ENCODE assay signal across 15 cellular contexts in the genomic region with DNA sequence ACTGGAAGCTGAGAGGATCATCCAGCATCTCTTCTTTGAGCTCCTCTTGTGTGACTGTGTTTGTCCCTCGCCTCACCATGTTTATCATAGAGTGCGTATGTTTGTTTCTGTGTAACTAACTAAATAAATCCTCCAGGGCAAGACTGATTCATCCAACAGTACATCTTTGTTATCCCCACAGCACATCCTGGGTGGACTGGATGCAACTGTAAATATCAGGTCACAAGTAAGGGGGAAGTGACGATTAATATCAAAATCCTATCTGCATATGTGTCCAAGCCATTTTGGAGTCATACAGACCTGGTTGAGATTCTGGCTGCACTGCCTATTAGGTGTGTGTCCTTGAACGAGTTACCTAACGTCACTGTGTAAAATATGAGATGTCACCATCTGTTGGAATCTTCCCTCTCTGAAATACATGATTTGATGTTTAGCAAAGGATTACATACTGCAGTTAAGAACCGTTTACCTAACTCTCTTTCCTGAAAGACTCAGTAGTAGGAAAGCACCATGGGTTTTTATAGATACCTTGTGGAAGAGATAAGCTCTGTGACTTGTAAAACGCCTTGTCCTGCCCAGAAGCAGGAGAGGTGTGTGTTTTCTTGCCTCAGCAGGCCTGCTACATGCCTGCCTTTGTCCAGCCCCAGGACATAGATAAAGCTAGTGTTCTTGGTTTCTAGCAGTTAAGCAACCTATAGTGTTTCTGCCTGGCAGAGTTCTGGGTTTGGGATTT. TPM values are rescaled to one million over a fixed set of nuclear protein-coding genes. Genes with fewer than 3 reads are reported as not detected.
DNase-seq lines count a peak whose midpoint lies in the region; ATAC-seq and TF ChIP-seq lines count a peak whose summit lies in the region.
"Had no signal": no experiment of that assay in that cellular context is flagged by ENCODE, and none has a peak within 500 bp of the region (broad histone marks: within the 10 kb centered on the region; RNA-seq: fewer than 3 reads in every experiment).

No MANE protein-coding gene starts in this region.

- no peak overlapping the region for H2BK120ac ChIP-seq in IMR-90 (ENCODE audit: low read depth, low read length)

- H4K20me1 ChIP-seq in IMR-90 (ENCODE audit: insufficient read depth, low read length) (peaks cover 67% of the 10 kb centered on the region), GM23338 (replicated peaks; ENCODE audit: insufficient read depth) (0 out of 2 replicates have a peak, but pooled peaks cover 2% of the 10 kb centered on the region)

- peak overlapping the region; percentile 2 for H3K4me3 Mint-ChIP-seq in MCF 10A (ENCODE audit: unreplicated experiment)
- no peak overlapping the region for H3K4me3 Mint-ChIP-seq in GM23338
- H3K4me3 Mint-ChIP-seq: activated naive CD4-positive, alpha-beta T cell treated with anti-CD3 and anti-CD28 coated beads, Interleukin-2, amount 10 ng/mL, durations not matched to agents 7 days and 5 days had no signal

- BruUV-seq in IMR-90 (replicated peaks; lab: Mats Ljungman, UMichigan) (no TSS peak), MCF 10A (replicated peaks; lab: Mats Ljungman, UMichigan) (no TSS peak)

- H2AFZ ChIP-seq in IMR-90 (replicated peaks; ENCODE audit: low read length, poor library complexity) (no peak overlapping the region), GM23338 (no peak overlapping the region)
- H2AFZ ChIP-seq: GM23248 had no signal

- no peak overlapping the region for H4K8ac ChIP-seq in IMR-90 (ENCODE audit: low read depth in 2 of 2, low read length in 2 of 2)

- 80% methylated on average over 1 of the region's 7 CpGs; no CpG with 5 or more reads in 1 of the 2 experiments for WGBS in IMR-90 (ENCODE audit: extremely low coverage in 2 of 2, insufficient read length in 1 of 2), 2 experiments

- peaks cover 16% of the 10 kb centered on the region for H3K36me3 Mint-ChIP-seq in MCF 10A (ENCODE audit: insufficient read depth, unreplicated experiment)
- H3K36me3 Mint-ChIP-seq in GM23338 (ENCODE audit: low read depth), result no peaks in the 10 kb centered on the region
- H3K36me3 Mint-ChIP-seq: IgD-negative memory B cell had no signal

- no peak for TF ChIP-seq POLR2A in IMR-90 (IDR thresholded peaks at IDR 0.05; ENCODE audit: low read depth, low read length)

- H3K4me1 ChIP-seq in IMR-90 (ENCODE audit: control insufficient read depth, insufficient read depth, low read length) (peaks cover 13% of the 10 kb centered on the region), mucosa of descending colon (ENCODE audit: low read depth) (peaks cover 2% of the 10 kb centered on the region), GM23338 (ENCODE audit: insufficient read depth) (no peaks in the 10 kb centered on the region)

- dilution Hi-C loops in IMR-90 (cut with HindIII; ENCODE audit: low sequenced_read_pairs, unreplicated experiment), result no loop called here

- H3K4me3 ChIP-seq in IMR-90 (ENCODE audit: insufficient read depth, low read depth, low read length) (no peak overlapping the region), mucosa of descending colon (no peak overlapping the region), GM23338 (no peak overlapping the region)
- H3K4me3 ChIP-seq: GM23248, heart right ventricle had no signal

- ATAC-seq in IMR-90 (ENCODE audit: low read depth), result peak; percentile 44; the same call in 1 of the 2 replicates
- ATAC-seq in mucosa of descending colon, result peak; percentile 60
- ATAC-seq in GM23338, result no peak
- ATAC-seq: heart right ventricle, Right ventricle myocardium inferior had no signal

- H2BK20ac ChIP-seq in IMR-90 (ENCODE audit: low read depth, low read length), result no peak overlapping the region

- H3K27me3 Mint-ChIP-seq in MCF 10A (ENCODE audit: insufficient read depth, unreplicated experiment), result no peaks in the 10 kb centered on the region
- peaks cover 2% of the 10 kb centered on the region for H3K27me3 Mint-ChIP-seq in GM23338 (ENCODE audit: insufficient read depth, low read depth, poor library complexity)
- H3K27me3 Mint-ChIP-seq: activated naive CD4-positive, alpha-beta T cell treated with anti-CD3 and anti-CD28 coated beads, Interleukin-2, amount 10 ng/mL, durations not matched to agents 7 days and 5 days; IgD-negative memory B cell had no signal

- POLR2A ChIA-PET in IMR-90 (lab: Charles Lee; ENCODE audit: unreplicated experiment), result interaction anchor here (0.6 kb wide), 2 partner anchors 18 to 413 kb away, joined by 4 to 5 read pairs; no protein-coding TSS in a partner anchor
- POLR2A ChIA-PET in MCF 10A (lab: Yijun Ruan, JAX), result interaction anchor here (0.6 to 5.8 kb wide), 19 partner anchors 9 to 367 kb away, joined by 3 to 100 read pairs (median 4); partner anchors contain the start of genes ARL3, BORCS7, SFXN2 and TRIM8

- no peak overlapping the region for H3K9ac ChIP-seq in IMR-90 (ENCODE audit: low read depth, low read length)
- H3K9ac ChIP-seq: GM23248 had no signal

- H3K27me3 ChIP-seq in IMR-90 (ENCODE audit: control insufficient read depth, insufficient read depth, low read length), result no peaks in the 10 kb centered on the region
- no peaks in the 10 kb centered on the region for H3K27me3 ChIP-seq in GM23338 (ENCODE audit: insufficient read depth)
- H3K27me3 ChIP-seq: heart right ventricle had no signal

- CTCF ChIA-PET in IMR-90 (lab: Yijun Ruan, JAX) (no interaction called here), MCF 10A (lab: Yijun Ruan, JAX) (interaction anchor here (0.7 to 2.3 kb wide), 5 partner anchors 8 to 132 kb away, joined by 3 to 21 read pairs (median 7); partner anchors contain the start of gene BORCS7)

- no peak overlapping the region for H3K56ac ChIP-seq in IMR-90 (ENCODE audit: extremely low read depth, insufficient read depth, low read length)

- no peak overlapping the region for H4K5ac ChIP-seq in IMR-90 (ENCODE audit: low read depth, low read length)

- peaks cover 30% of the 10 kb centered on the region for H3K9me1 ChIP-seq in IMR-90 (ENCODE audit: insufficient read depth, low read length)

- no peaks in the 10 kb centered on the region for H3K9me2 ChIP-seq in GM23338 (ENCODE audit: insufficient read depth)

- H3K27ac Mint-ChIP-seq in MCF 10A (ENCODE audit: low read depth, unreplicated experiment) (peak overlapping the region; percentile 78), GM23338 (no peak overlapping the region)
- H3K27ac Mint-ChIP-seq: activated naive CD4-positive, alpha-beta T cell treated with anti-CD3 and anti-CD28 coated beads, Interleukin-2, amount 10 ng/mL, durations not matched to agents 7 days and 5 days; IgD-negative memory B cell had no signal

- no peaks in the 10 kb centered on the region for H3K9me3 Mint-ChIP-seq in MCF 10A (ENCODE audit: unreplicated experiment)
- H3K9me3 Mint-ChIP-seq in GM23338, result no peaks in the 10 kb centered on the region
- H3K9me3 Mint-ChIP-seq: activated naive CD4-positive, alpha-beta T cell treated with anti-CD3 and anti-CD28 coated beads, Interleukin-2, amount 10 ng/mL, durations not matched to agents 7 days and 5 days; IgD-negative memory B cell had no signal

- no peak for TF ChIP-seq CTCF in 22Rv1 (IDR thresholded peaks at IDR 0.05)
- TF ChIP-seq CTCF in IMR-90 (conservative IDR thresholded peaks at IDR 0.05; ENCODE audit: low read depth, low read length), result no peak
- no peak for TF ChIP-seq CTCF in MCF 10A (IDR thresholded peaks at IDR 0.05; ENCODE audit: unreplicated experiment)
- TF ChIP-seq CTCF in mucosa of descending colon (IDR thresholded peaks at IDR 0.05), result no peak
- TF ChIP-seq CTCF in GM23338 (conservative IDR thresholded peaks at IDR 0.05; ENCODE audit: low read depth in 2 of 2), result no peak

- no peak overlapping the region for H2BK15ac ChIP-seq in IMR-90 (ENCODE audit: low read depth, low read length)

- no peak overlapping the region for H4K91ac ChIP-seq in IMR-90 (ENCODE audit: insufficient read depth, low read depth, low read length)

- H3K79me2 ChIP-seq in GM23338 (replicated peaks; ENCODE audit: insufficient read depth), result no peaks in the 10 kb centered on the region; the same call in none of the 2 replicates

- H2AK9ac ChIP-seq in IMR-90 (replicated peaks; ENCODE audit: low read depth, low read length, poor library complexity), result no peak overlapping the region

- no peak overlapping the region for H3K4me2 ChIP-seq in IMR-90 (ENCODE audit: low read depth, low read length)
- H3K4me2 ChIP-seq in GM23338, result no peak overlapping the region

- peaks cover 41% of the 10 kb centered on the region for H3K4me1 Mint-ChIP-seq in MCF 10A (ENCODE audit: insufficient read depth, unreplicated experiment)
- peaks cover 9% of the 10 kb centered on the region for H3K4me1 Mint-ChIP-seq in GM23338

- H3K27ac ChIP-seq in 22Rv1 (peak overlapping the region; percentile 90), IMR-90 (ENCODE audit: insufficient read depth, low read length) (no peak overlapping the region), GM23338 (ENCODE audit: low read depth) (no peak overlapping the region; the same call in 1 of the 2 replicates)
- H3K27ac ChIP-seq: GM23248 had no signal

- H3K18ac ChIP-seq in IMR-90 (ENCODE audit: low read depth, low read length), result no peak overlapping the region

- H2BK5ac ChIP-seq in IMR-90 (ENCODE audit: low read depth, low read length, poor library complexity, severe bottlenecking), result no peak overlapping the region

- in situ Hi-C loops in IMR-90 (cut with MboI; ENCODE audit: low sequenced_read_pairs), result no loop called here

- H3K14ac ChIP-seq in IMR-90 (replicated peaks; ENCODE audit: low read depth, low read length), result no peak overlapping the region

- H3K9me3 ChIP-seq in IMR-90 (ENCODE audit: control insufficient read depth, insufficient read depth, low read length) (no peaks in the 10 kb centered on the region), mucosa of descending colon (no peaks in the 10 kb centered on the region)
- H3K9me3 ChIP-seq: heart right ventricle had no signal

- DNase-seq in IMR-90 (peak; percentile 40), MCF 10A (ENCODE audit: unreplicated experiment) (peak; percentile 63), mucosa of descending colon (no peak), NK-92 (lab: John Stamatoyannopoulos, UW; ENCODE audit: unreplicated experiment) (no peak), NCI-H128 (lab: John Stamatoyannopoulos, UW; ENCODE audit: unreplicated experiment) (no peak), GM23338 (ENCODE audit: low spot score) (no peak), dedifferentiated amniotic fluid mesenchymal stem cell (ENCODE audit: extremely low spot score) (no peak)
- DNase-seq: activated naive CD4-positive, alpha-beta T cell treated with anti-CD3 and anti-CD28 coated beads, Interleukin-2, amount 10 ng/mL, durations not matched to agents 7 days and 5 days; GM23248; heart right ventricle; NCI-H226; stimulated activated CD8-positive, alpha-beta memory T cell treated with anti-CD3 and anti-CD28 coated beads, Interleukin-4, amount 100 ng/mL, for 48 hours had no signal

- peaks cover 48 to 68% of the 10 kb centered on the region in 2 experiments for H3K79me1 ChIP-seq in IMR-90 (ENCODE audit: low read depth in 1 of 2, low read length in 2 of 2)

- H3K36me3 ChIP-seq in IMR-90 (ENCODE audit: control insufficient read depth, insufficient read depth, low read length) (peaks cover 4% of the 10 kb centered on the region), mucosa of descending colon (ENCODE audit: low read depth) (no peaks in the 10 kb centered on the region), GM23338 (ENCODE audit: insufficient read depth) (no peaks in the 10 kb centered on the region)

- no peak for TF ChIP-seq RAD21 in IMR-90 (IDR thresholded peaks at IDR 0.05; ENCODE audit: low read length)

- no peak overlapping the region for H3K4ac ChIP-seq in IMR-90 (ENCODE audit: low read depth, low read length)

- intact Hi-C loops in IMR-90 (cut with micrococcal nuclease), result no loop called here
- intact Hi-C loops in MCF 10A (cut with micrococcal nuclease), result no loop called here
- intact Hi-C loops in mucosa of descending colon (cut with DNase I, micrococcal nuclease), result no loop called here

- H3K23ac ChIP-seq in IMR-90 (ENCODE audit: low read depth, low read length), result no peak overlapping the region

- no peak overlapping the region for H2AK5ac ChIP-seq in IMR-90 (ENCODE audit: low read depth, low read length)

- no peaks in the 10 kb centered on the region for H3F3A ChIP-seq in GM23338 (replicated peaks; ENCODE audit: low read depth)

RNA-seq across cellular contexts. Expression of gene WBP1L, which starts 25.8 kb away (rescaled TPM):
- total RNA-seq in IMR-90 (2012; rRNA removed) (29.2 and 31.0 TPM in 2 replicates), MCF 10A (2022) (19.8 and 24.8 TPM in 2 replicates), mucosa of descending colon (10 to 100 TPM; 38.9 to 61.3 (median 51.0) TPM)
- polyA plus RNA-seq in IMR-90 (2012; rRNA removed) (20.7 and 22.2 TPM in 2 replicates), GM23338 (2016; fragmentation: Nextera tagmentation; extraction: Ambion mirVana) (5.1 and 7.0 TPM in 2 replicates)
- polyA plus RNA-seq in IMR-90 (2012; cell fraction: cytosol; rRNA removed), result 17.2 and 31.3 TPM in 2 replicates
- 18.9 and 19.8 TPM in 2 replicates for polyA plus RNA-seq in IMR-90 (2012; cell fraction: nucleus; rRNA removed; ENCODE audit: low replicate concordance)
- 48.5 and 55.7 TPM in 2 replicates for total RNA-seq in GM23338 (2014; rRNA removed; shearing (Covaris generic))

RNA-seq across cellular contexts. Expression of gene SFXN2, which starts 55.1 kb away (rescaled TPM):
- total RNA-seq in IMR-90 (2012; rRNA removed) (4.2 and 11.7 TPM in 2 replicates), MCF 10A (2022) (7.2 and 12.9 TPM in 2 replicates), mucosa of descending colon (10 to 100 TPM in 2 of 3 donors, 1 to 10 TPM in 1; 6.9 to 19.1 (median 14.2) TPM)
- polyA plus RNA-seq in IMR-90 (2012; rRNA removed) (6.9 TPM in 2 replicates), GM23338 (2016; fragmentation: Nextera tagmentation; extraction: Ambion mirVana) (6.2 and 7.2 TPM in 2 replicates)
- polyA plus RNA-seq in IMR-90 (2012; cell fraction: cytosol; rRNA removed), result 4.3 and 7.5 TPM in 2 replicates
- polyA plus RNA-seq in IMR-90 (2012; cell fraction: nucleus; rRNA removed; ENCODE audit: low replicate concordance), result 11.8 and 18.9 TPM in 2 replicates
- total RNA-seq in GM23338 (2014; rRNA removed; shearing (Covaris generic)), result 5.7 and 9.1 TPM in 2 replicates

RNA-seq across cellular contexts. Expression of gene ARL3, which starts 55.3 kb away (rescaled TPM):
- 5.0 and 11.7 TPM in 2 replicates for total RNA-seq in IMR-90 (2012; rRNA removed)
- 12.9 and 14.3 TPM in 2 replicates for polyA plus RNA-seq in IMR-90 (2012; rRNA removed)
- polyA plus RNA-seq in IMR-90 (2012; cell fraction: cytosol; rRNA removed), result 3.5 and 7.4 TPM in 2 replicates
- polyA plus RNA-seq in IMR-90 (2012; cell fraction: nucleus; rRNA removed; ENCODE audit: low replicate concordance), result 1.1 and 4.1 TPM in 2 replicates
- total RNA-seq in MCF 10A (2022), result 6.8 and 7.0 TPM in 2 replicates
- total RNA-seq in mucosa of descending colon, result 10 to 100 TPM in 1 of 3 donors, 1 to 10 TPM in 2; 2.4 to 11.2 (median 4.4) TPM
- total RNA-seq in GM23338 (2014; rRNA removed; shearing (Covaris generic)), result 8.5 and 9.4 TPM in 2 replicates
- polyA plus RNA-seq in GM23338 (2016; fragmentation: Nextera tagmentation; extraction: Ambion mirVana), result 22.6 and 23.0 TPM in 2 replicates

Comparison
In these comparisons a context has a peak if more than half of its experiments do, and no peak if none do; other contexts are left out.
1. DNase-seq: peak in IMR-90 (single experiment) and MCF 10A (single experiment); none in mucosa of descending colon (0 of 3), NK-92 (single experiment), NCI-H128 (single experiment), GM23338 (single experiment) and dedifferentiated amniotic fluid mesenchymal stem cell (single experiment).